1 cellular context compared by ENCODE assay signal in genomic region chr17:45317113-45317820, GRCh38.
TF ChIP-seq lines count a peak whose summit lies in the region.

No MANE protein-coding gene starts in this region.

TF ChIP-seq in K562, 482 proteins besides CTCF, POLR2A, EP300 and RAD21 (continued from another document):
- TF ChIP-seq, protein P1, sequence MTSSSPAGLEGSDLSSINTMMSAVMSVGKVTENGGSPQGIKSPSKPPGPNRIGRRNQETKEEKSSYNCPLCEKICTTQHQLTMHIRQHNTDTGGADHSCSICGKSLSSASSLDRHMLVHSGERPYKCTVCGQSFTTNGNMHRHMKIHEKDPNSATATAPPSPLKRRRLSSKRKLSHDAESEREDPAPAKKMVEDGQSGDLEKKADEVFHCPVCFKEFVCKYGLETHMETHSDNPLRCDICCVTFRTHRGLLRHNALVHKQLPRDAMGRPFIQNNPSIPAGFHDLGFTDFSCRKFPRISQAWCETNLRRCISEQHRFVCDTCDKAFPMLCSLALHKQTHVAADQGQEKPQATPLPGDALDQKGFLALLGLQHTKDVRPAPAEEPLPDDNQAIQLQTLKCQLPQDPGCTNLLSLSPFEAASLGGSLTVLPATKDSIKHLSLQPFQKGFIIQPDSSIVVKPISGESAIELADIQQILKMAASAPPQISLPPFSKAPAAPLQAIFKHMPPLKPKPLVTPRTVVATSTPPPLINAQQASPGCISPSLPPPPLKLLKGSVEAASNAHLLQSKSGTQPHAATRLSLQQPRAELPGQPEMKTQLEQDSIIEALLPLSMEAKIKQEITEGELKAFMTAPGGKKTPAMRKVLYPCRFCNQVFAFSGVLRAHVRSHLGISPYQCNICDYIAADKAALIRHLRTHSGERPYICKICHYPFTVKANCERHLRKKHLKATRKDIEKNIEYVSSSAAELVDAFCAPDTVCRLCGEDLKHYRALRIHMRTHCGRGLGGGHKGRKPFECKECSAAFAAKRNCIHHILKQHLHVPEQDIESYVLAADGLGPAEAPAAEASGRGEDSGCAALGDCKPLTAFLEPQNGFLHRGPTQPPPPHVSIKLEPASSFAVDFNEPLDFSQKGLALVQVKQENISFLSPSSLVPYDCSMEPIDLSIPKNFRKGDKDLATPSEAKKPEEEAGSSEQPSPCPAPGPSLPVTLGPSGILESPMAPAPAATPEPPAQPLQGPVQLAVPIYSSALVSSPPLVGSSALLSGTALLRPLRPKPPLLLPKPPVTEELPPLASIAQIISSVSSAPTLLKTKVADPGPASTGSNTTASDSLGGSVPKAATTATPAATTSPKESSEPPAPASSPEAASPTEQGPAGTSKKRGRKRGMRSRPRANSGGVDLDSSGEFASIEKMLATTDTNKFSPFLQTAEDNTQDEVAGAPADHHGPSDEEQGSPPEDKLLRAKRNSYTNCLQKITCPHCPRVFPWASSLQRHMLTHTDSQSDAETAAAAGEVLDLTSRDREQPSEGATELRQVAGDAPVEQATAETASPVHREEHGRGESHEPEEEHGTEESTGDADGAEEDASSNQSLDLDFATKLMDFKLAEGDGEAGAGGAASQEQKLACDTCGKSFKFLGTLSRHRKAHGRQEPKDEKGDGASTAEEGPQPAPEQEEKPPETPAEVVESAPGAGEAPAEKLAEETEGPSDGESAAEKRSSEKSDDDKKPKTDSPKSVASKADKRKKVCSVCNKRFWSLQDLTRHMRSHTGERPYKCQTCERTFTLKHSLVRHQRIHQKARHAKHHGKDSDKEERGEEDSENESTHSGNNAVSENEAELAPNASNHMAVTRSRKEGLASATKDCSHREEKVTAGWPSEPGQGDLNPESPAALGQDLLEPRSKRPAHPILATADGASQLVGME (CRISPR knock-in tag; IDR thresholded peaks at IDR 0.05): no peak
- TF ChIP-seq FOXK2 (conservative IDR thresholded peaks at IDR 0.05 in 1 of 2, IDR thresholded peaks at IDR 0.05 in 1 of 2; ENCODE audit: low read depth in 2 of 2) (peak; percentile 6 to 52; a peak in 1 of 4 replicates), ZNF512 (tag; IDR thresholded peaks at IDR 0.05) (no peak), ZBTB5 (IDR thresholded peaks at IDR 0.05) (no peak), ZNF146 (CRISPR knock-in tag; IDR thresholded peaks at IDR 0.05; ENCODE audit: unreplicated experiment) (no peak), ZBED1 (IDR thresholded peaks at IDR 0.05) (no peak), ETS2 (tag; IDR thresholded peaks at IDR 0.05; ENCODE audit: borderline replicate concordance, poor library complexity, severe bottlenecking) (no peak), POLR3G (IDR thresholded peaks at IDR 0.05; ENCODE audit: extremely low read depth, insufficient read length, insufficient replicate concordance) (no peak), ZNF507 (tag; conservative IDR thresholded peaks at IDR 0.05) (no peak), CBX1 (IDR thresholded peaks at IDR 0.05; ENCODE audit: low read depth) (no peak), GABPB2 (CRISPR knock-in tag; conservative IDR thresholded peaks at IDR 0.05) (no peak), AFF4 (CRISPR knock-in tag; IDR thresholded peaks at IDR 0.05) (no peak), ZNF77 (CRISPR knock-in tag; IDR thresholded peaks at IDR 0.05) (no peak), ZNF282 (CRISPR knock-in tag; IDR thresholded peaks at IDR 0.05) (no peak), MYC (IDR thresholded peaks at IDR 0.05; ENCODE audit: low read depth, low read length) (peak; percentile 35; the same call in 1 of the 2 replicates), MYC (CRISPR knock-in tag; IDR thresholded peaks at IDR 0.05; ENCODE audit: borderline replicate concordance, low read depth) (0 out of 2 replicates have a peak, but pooled peaks have one; percentile 31), BCOR (IDR thresholded peaks at IDR 0.05) (no peak), CREB1 (IDR thresholded peaks at IDR 0.05) (peak; percentile 41; the same call in 1 of the 2 replicates), CREB1 (CRISPR knock-in tag; IDR thresholded peaks at IDR 0.05) (peak; percentile 73; the same call in 1 of the 2 replicates), GTF2F1 (IDR thresholded peaks at IDR 0.05; ENCODE audit: low read depth, low read length) (no peak), DNMT1 (IDR thresholded peaks at IDR 0.05) (no peak), U2AF1 (optimal IDR thresholded peaks at IDR 0.05; ENCODE audit: low read depth, low read length) (no peak), DPF2 (IDR thresholded peaks at IDR 0.05) (peak; percentile 27), BDP1 (IDR thresholded peaks at IDR 0.05; ENCODE audit: insufficient read depth, insufficient read length) (no peak), MXI1 (IDR thresholded peaks at IDR 0.05; ENCODE audit: low read depth, low read length) (peak; percentile 96), ZNF57 (CRISPR knock-in tag; IDR thresholded peaks at IDR 0.05) (no peak), PML (IDR thresholded peaks at IDR 0.05; ENCODE audit: low read length) (no peak), ZNF586 (CRISPR knock-in tag; conservative IDR thresholded peaks at IDR 0.05) (no peak)
- TF ChIP-seq, protein P2, sequence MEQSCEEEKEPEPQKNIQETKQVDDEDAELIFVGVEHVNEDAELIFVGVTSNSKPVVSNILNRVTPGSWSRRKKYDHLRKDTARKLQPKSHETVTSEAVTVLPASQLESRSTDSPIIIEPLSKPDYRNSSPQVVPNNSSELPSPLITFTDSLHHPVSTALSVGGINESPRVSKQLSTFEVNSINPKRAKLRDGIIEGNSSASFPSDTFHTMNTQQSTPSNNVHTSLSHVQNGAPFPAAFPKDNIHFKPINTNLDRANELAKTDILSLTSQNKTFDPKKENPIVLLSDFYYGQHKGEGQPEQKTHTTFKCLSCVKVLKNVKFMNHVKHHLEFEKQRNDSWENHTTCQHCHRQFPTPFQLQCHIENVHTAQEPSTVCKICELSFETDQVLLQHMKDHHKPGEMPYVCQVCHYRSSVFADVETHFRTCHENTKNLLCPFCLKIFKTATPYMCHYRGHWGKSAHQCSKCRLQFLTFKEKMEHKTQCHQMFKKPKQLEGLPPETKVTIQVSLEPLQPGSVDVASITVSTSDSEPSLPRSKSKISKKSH (CRISPR knock-in tag; IDR thresholded peaks at IDR 0.05): no peak
